21 cellular contexts compared by ENCODE assay signal in the genomic region with DNA sequence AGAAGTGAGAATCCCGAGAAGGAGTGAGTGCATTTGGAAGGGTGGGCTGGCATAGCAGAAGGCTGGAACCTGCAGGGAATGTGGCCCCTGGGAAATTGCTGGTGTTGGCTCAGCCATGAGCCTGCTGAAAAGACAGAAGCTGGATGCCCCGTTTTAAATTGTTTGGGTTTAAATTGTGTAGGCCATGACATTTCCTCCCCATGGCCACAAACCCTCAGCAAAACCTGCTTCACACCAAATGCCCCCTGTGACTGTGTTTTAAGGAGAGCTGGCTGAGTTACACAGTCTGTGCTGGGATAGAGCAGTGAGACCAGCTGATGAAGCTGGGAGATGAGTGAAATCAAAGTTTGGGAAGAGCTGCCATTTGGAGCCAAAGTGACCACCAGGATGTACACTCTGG.
"Had no signal": no experiment of that assay in that cellular context is flagged by ENCODE, and none has a peak within 500 bp of the region (broad histone marks: within the 10 kb centered on the region; RNA-seq: fewer than 3 reads in every experiment).

No MANE protein-coding gene starts in this region.

- H3K36me3 Mint-ChIP-seq: mesothelial cell of epicardium, naive B cell had no signal

- H3K4me1 ChIP-seq: colonic mucosa, gastrocnemius medialis, heart right ventricle, left lung, lower lobe of right lung had no signal

- H3K9me3 ChIP-seq: colonic mucosa, esophagus squamous epithelium, gastrocnemius medialis, heart right ventricle, left lung, lower lobe of right lung, mucosa of descending colon had no signal

- H3K4me3 ChIP-seq: colonic mucosa, esophagus squamous epithelium, gastrocnemius medialis, heart right ventricle, left lung, lower lobe of right lung, mucosa of descending colon had no signal

- ATAC-seq: gastrocnemius medialis, heart right ventricle, left cardiac atrium, left lung, left ventricle myocardium superior, lower lobe of right lung, mucosa of descending colon had no signal

- H3K27ac ChIP-seq: colonic mucosa, esophagus squamous epithelium, gastrocnemius medialis, heart right ventricle, left lung, lower lobe of right lung had no signal

- H3K27ac Mint-ChIP-seq: dendritic cell treated with granulocyte-macrophage colony-stimulating factor and Interleukin-4, amounts not matched to agents 40 ng/mL and 50 ng/mL, for 4 days; mesothelial cell of epicardium; naive B cell had no signal

- H3K9me3 Mint-ChIP-seq: dendritic cell treated with granulocyte-macrophage colony-stimulating factor and Interleukin-4, amounts not matched to agents 40 ng/mL and 50 ng/mL, for 4 days; mesothelial cell of epicardium had no signal

- H3K4me3 Mint-ChIP-seq: dendritic cell treated with granulocyte-macrophage colony-stimulating factor and Interleukin-4, amounts not matched to agents 40 ng/mL and 50 ng/mL, for 4 days; mesothelial cell of epicardium; naive B cell had no signal

- DNase-seq: colonic mucosa; cortex of kidney; effector CD4-positive, alpha-beta T cell; effector memory CD4-positive, alpha-beta T cell; esophagus squamous epithelium; foreskin fibroblast; foreskin melanocyte; gastrocnemius medialis; glutamatergic neuron; head of caudate nucleus; heart right ventricle; hippocampal formation; left cardiac atrium; left lung; left ventricle myocardium superior; lower lobe of right lung; mesenchymal stem cell; mucosa of descending colon; naive B cell had no signal

- H3K4me1 Mint-ChIP-seq: naive B cell had no signal

- H3K27me3 ChIP-seq: colonic mucosa, esophagus squamous epithelium, gastrocnemius medialis, left lung had no signal

- H3K36me3 ChIP-seq: colonic mucosa, esophagus squamous epithelium, gastrocnemius medialis, heart right ventricle, left lung, lower lobe of right lung had no signal

- H3K27me3 Mint-ChIP-seq: naive B cell had no signal
